ENCODE assay signal across 1 cellular context in the genomic region with DNA sequence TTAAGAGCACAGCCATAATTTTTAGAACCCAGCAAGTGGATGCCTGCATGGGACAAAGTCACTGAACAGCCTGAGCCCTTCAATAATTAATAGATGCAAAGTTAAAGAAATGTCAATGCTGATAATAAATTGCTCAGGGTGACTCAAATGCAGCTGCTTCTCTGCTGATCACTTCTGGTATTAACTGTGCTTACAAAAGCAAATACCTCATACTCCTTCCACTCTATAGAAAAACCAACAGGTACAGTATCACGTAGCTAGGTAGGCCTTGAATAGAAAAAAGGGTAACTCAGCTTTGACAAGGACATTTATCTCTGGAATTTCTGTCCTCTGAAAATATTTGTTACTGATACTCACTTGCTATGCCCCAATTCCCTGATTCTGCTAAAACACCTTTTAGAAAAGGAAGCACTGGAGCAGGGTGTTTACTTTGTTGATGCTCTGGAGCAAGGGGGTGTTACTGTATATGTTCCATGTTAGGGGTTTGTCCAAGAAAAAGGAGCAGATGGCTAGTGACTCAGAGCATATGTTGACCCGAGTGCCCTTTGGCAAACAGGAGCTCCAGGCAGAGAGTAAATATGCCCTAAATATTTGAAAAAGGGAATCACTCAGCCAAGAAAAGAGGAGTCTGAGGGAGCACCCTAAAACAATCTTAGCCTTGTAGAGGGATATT.
TF ChIP-seq lines count a peak whose summit lies in the region.

No MANE protein-coding gene starts in this region.

TF ChIP-seq in HepG2, 621 proteins besides CTCF, POLR2A, EP300 and RAD21 (continued from another document and continues in another):
- TF ChIP-seq HHEX (CRISPR knock-in tag; IDR thresholded peaks at IDR 0.05) (peak; percentile 79), FOXA3 (CRISPR knock-in tag; IDR thresholded peaks at IDR 0.05) (peak; percentile 97), NFRKB (IDR thresholded peaks at IDR 0.05) (no peak), ZNF264 (CRISPR knock-in tag; IDR thresholded peaks at IDR 0.05) (no peak), TRIM24 (CRISPR knock-in tag; IDR thresholded peaks at IDR 0.05) (no peak), XRCC5 (optimal IDR thresholded peaks at IDR 0.05; ENCODE audit: low read length) (peak; percentile 64), SAP130 (CRISPR knock-in tag; IDR thresholded peaks at IDR 0.05; ENCODE audit: low read depth) (peak; percentile 80), ZBTB7A (CRISPR knock-in tag; IDR thresholded peaks at IDR 0.05) (no peak), GZF1 (CRISPR knock-in tag; IDR thresholded peaks at IDR 0.05) (no peak), SP5 (CRISPR knock-in tag; IDR thresholded peaks at IDR 0.05; ENCODE audit: borderline replicate concordance, low read depth) (peak; percentile 69), HMG20A (CRISPR knock-in tag; IDR thresholded peaks at IDR 0.05; ENCODE audit: borderline replicate concordance) (peak; percentile 95; the same call in 1 of the 2 replicates), ZSCAN21 (CRISPR knock-in tag; IDR thresholded peaks at IDR 0.05; ENCODE audit: borderline replicate concordance) (no peak), ZNF720 (CRISPR knock-in tag; IDR thresholded peaks at IDR 0.05) (no peak), TBX3 (IDR thresholded peaks at IDR 0.05; ENCODE audit: borderline replicate concordance) (peak; percentile 53; the same call in 1 of the 2 replicates), ZNF7 (CRISPR knock-in tag; IDR thresholded peaks at IDR 0.05) (peak; percentile 85), HCFC1 (IDR thresholded peaks at IDR 0.05; ENCODE audit: low read depth, low read length) (no peak), NCOA2 (CRISPR knock-in tag; IDR thresholded peaks at IDR 0.05) (peak; percentile 35; the same call in 1 of the 2 replicates), RBM22 (optimal IDR thresholded peaks at IDR 0.05; ENCODE audit: low read length) (no peak), ISL2 (CRISPR knock-in tag; IDR thresholded peaks at IDR 0.05) (peak; percentile 52; the same call in 1 of the 2 replicates), HNRNPLL (IDR thresholded peaks at IDR 0.05; ENCODE audit: low read depth, low read length, poor library complexity, severe bottlenecking) (no peak), CREM (IDR thresholded peaks at IDR 0.05) (peak; percentile 70), CREM (CRISPR knock-in tag; IDR thresholded peaks at IDR 0.05) (no peak), PHF5A (CRISPR knock-in tag; IDR thresholded peaks at IDR 0.05; ENCODE audit: low read depth, unreplicated experiment) (peak; percentile 85), ERF (CRISPR knock-in tag; IDR thresholded peaks at IDR 0.05) (peak; percentile 62; the same call in 1 of the 2 replicates), CCAR2 (optimal IDR thresholded peaks at IDR 0.05; ENCODE audit: low read depth, low read length) (peak; percentile 48), PHF20 (CRISPR knock-in tag; IDR thresholded peaks at IDR 0.05) (no peak), NBN (conservative IDR thresholded peaks at IDR 0.05) (no peak), ZNF205 (CRISPR knock-in tag; IDR thresholded peaks at IDR 0.05) (peak; percentile 68; the same call in 1 of the 2 replicates), RARA (CRISPR knock-in tag; IDR thresholded peaks at IDR 0.05) (peak; percentile 77), MEF2D (CRISPR knock-in tag; IDR thresholded peaks at IDR 0.05) (no peak), SRY (CRISPR knock-in tag; IDR thresholded peaks at IDR 0.05) (no peak), NRL (CRISPR knock-in tag; IDR thresholded peaks at IDR 0.05; ENCODE audit: borderline replicate concordance) (no peak), TMF1 (CRISPR knock-in tag; IDR thresholded peaks at IDR 0.05; ENCODE audit: low read depth) (no peak), FIP1L1 (IDR thresholded peaks at IDR 0.05; ENCODE audit: borderline replicate concordance, insufficient read depth, low read depth, low read length) (no peak), CENPX (CRISPR knock-in tag; IDR thresholded peaks at IDR 0.05) (no peak), MXI1 (IDR thresholded peaks at IDR 0.05; ENCODE audit: borderline replicate concordance, low read depth, low read length) (peak; percentile 12; the same call in 1 of the 3 replicates), GATAD1 (CRISPR knock-in tag; IDR thresholded peaks at IDR 0.05) (peak; percentile 64; the same call in 1 of the 2 replicates), SOX13 (IDR thresholded peaks at IDR 0.05) (peak; percentile 14; the same call in 1 of the 2 replicates), SOX13 (CRISPR knock-in tag; conservative IDR thresholded peaks at IDR 0.05 in 1 of 2, IDR thresholded peaks at IDR 0.05 in 1 of 2) (peak; percentile 63 to 72; a peak in 2 of 4 replicates), NAIF1 (CRISPR knock-in tag; IDR thresholded peaks at IDR 0.05; ENCODE audit: borderline replicate concordance) (peak; percentile 58), HNF4A (CRISPR knock-in tag; IDR thresholded peaks at IDR 0.05) (no peak), ZNF552 (CRISPR knock-in tag; IDR thresholded peaks at IDR 0.05; ENCODE audit: borderline replicate concordance) (no peak), ZBTB7B (CRISPR knock-in tag; IDR thresholded peaks at IDR 0.05) (peak; percentile 69; the same call in 1 of the 2 replicates), ZNF441 (CRISPR knock-in tag; IDR thresholded peaks at IDR 0.05; ENCODE audit: borderline replicate concordance) (0 out of 2 replicates have a peak, but pooled peaks have one; percentile 21), NONO (IDR thresholded peaks at IDR 0.05) (no peak), NONO (CRISPR knock-in tag; conservative IDR thresholded peaks at IDR 0.05) (no peak)
- TF ChIP-seq, protein P1, sequence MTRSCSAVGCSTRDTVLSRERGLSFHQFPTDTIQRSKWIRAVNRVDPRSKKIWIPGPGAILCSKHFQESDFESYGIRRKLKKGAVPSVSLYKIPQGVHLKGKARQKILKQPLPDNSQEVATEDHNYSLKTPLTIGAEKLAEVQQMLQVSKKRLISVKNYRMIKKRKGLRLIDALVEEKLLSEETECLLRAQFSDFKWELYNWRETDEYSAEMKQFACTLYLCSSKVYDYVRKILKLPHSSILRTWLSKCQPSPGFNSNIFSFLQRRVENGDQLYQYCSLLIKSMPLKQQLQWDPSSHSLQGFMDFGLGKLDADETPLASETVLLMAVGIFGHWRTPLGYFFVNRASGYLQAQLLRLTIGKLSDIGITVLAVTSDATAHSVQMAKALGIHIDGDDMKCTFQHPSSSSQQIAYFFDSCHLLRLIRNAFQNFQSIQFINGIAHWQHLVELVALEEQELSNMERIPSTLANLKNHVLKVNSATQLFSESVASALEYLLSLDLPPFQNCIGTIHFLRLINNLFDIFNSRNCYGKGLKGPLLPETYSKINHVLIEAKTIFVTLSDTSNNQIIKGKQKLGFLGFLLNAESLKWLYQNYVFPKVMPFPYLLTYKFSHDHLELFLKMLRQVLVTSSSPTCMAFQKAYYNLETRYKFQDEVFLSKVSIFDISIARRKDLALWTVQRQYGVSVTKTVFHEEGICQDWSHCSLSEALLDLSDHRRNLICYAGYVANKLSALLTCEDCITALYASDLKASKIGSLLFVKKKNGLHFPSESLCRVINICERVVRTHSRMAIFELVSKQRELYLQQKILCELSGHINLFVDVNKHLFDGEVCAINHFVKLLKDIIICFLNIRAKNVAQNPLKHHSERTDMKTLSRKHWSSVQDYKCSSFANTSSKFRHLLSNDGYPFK (CRISPR knock-in tag; IDR thresholded peaks at IDR 0.05; ENCODE audit: borderline replicate concordance) = no peak
- TF ChIP-seq, protein P2, sequence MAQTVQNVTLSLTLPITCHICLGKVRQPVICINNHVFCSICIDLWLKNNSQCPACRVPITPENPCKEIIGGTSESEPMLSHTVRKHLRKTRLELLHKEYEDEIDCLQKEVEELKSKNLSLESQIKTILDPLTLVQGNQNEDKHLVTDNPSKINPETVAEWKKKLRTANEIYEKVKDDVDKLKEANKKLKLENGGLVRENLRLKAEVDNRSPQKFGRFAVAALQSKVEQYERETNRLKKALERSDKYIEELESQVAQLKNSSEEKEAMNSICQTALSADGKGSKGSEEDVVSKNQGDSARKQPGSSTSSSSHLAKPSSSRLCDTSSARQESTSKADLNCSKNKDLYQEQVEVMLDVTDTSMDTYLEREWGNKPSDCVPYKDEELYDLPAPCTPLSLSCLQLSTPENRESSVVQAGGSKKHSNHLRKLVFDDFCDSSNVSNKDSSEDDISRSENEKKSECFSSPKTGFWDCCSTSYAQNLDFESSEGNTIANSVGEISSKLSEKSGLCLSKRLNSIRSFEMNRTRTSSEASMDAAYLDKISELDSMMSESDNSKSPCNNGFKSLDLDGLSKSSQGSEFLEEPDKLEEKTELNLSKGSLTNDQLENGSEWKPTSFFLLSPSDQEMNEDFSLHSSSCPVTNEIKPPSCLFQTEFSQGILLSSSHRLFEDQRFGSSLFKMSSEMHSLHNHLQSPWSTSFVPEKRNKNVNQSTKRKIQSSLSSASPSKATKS (CRISPR knock-in tag; IDR thresholded peaks at IDR 0.05) = peak; percentile 60; the same call in 1 of the 2 replicates
- TF ChIP-seq, protein P3, sequence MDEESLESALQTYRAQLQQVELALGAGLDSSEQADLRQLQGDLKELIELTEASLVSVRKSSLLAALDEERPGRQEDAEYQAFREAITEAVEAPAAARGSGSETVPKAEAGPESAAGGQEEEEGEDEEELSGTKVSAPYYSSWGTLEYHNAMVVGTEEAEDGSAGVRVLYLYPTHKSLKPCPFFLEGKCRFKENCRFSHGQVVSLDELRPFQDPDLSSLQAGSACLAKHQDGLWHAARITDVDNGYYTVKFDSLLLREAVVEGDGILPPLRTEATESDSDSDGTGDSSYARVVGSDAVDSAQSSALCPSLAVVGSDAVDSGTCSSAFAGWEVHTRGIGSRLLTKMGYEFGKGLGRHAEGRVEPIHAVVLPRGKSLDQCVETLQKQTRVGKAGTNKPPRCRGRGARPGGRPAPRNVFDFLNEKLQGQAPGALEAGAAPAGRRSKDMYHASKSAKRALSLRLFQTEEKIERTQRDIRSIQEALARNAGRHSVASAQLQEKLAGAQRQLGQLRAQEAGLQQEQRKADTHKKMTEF (CRISPR knock-in tag; IDR thresholded peaks at IDR 0.05) = peak; percentile 72; the same call in 1 of the 2 replicates
- TF ChIP-seq, protein P4, sequence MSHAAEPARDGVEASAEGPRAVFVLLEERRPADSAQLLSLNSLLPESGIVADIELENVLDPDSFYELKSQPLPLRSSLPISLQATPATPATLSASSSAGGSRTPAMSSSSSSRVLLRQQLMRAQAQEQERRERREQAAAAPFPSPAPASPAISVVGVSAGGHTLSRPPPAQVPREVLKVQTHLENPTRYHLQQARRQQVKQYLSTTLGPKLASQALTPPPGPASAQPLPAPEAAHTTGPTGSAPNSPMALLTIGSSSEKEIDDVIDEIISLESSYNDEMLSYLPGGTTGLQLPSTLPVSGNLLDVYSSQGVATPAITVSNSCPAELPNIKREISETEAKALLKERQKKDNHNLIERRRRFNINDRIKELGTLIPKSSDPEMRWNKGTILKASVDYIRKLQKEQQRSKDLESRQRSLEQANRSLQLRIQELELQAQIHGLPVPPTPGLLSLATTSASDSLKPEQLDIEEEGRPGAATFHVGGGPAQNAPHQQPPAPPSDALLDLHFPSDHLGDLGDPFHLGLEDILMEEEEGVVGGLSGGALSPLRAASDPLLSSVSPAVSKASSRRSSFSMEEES (CRISPR knock-in tag; IDR thresholded peaks at IDR 0.05) = peak; percentile 42; the same call in 1 of the 2 replicates
- TF ChIP-seq, protein P5, sequence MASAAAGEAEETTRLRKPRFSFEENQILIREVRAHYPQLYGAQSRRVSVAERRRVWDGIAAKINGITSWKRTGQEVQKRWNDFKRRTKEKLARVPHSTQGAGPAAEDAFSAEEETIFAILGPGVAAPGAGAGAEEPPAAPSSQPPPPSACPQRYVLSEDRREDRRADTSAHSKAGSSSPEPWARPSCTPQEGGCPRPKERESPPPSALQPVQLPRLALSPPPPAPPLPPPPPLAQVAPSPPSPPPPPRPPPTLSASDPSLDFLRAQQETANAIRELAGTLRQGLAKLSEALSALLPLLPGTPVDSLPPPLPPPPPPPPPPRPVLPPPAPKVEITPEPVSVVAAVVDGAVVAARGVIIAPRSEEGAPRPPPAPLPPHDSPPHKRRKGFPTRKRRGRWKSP (CRISPR knock-in tag; IDR thresholded peaks at IDR 0.05) = no peak
- TF ChIP-seq, protein P6, sequence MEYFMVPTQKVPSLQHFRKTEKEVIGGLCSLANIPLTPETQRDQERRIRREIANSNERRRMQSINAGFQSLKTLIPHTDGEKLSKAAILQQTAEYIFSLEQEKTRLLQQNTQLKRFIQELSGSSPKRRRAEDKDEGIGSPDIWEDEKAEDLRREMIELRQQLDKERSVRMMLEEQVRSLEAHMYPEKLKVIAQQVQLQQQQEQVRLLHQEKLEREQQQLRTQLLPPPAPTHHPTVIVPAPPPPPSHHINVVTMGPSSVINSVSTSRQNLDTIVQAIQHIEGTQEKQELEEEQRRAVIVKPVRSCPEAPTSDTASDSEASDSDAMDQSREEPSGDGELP (IDR thresholded peaks at IDR 0.05; ENCODE audit: borderline replicate concordance, low read depth) = peak; percentile 94
- TF ChIP-seq, protein P7, sequence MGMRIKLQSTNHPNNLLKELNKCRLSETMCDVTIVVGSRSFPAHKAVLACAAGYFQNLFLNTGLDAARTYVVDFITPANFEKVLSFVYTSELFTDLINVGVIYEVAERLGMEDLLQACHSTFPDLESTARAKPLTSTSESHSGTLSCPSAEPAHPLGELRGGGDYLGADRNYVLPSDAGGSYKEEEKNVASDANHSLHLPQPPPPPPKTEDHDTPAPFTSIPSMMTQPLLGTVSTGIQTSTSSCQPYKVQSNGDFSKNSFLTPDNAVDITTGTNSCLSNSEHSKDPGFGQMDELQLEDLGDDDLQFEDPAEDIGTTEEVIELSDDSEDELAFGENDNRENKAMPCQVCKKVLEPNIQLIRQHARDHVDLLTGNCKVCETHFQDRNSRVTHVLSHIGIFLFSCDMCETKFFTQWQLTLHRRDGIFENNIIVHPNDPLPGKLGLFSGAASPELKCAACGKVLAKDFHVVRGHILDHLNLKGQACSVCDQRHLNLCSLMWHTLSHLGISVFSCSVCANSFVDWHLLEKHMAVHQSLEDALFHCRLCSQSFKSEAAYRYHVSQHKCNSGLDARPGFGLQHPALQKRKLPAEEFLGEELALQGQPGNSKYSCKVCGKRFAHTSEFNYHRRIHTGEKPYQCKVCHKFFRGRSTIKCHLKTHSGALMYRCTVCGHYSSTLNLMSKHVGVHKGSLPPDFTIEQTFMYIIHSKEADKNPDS (CRISPR knock-in tag; IDR thresholded peaks at IDR 0.05) = no peak
- TF ChIP-seq, protein P8, sequence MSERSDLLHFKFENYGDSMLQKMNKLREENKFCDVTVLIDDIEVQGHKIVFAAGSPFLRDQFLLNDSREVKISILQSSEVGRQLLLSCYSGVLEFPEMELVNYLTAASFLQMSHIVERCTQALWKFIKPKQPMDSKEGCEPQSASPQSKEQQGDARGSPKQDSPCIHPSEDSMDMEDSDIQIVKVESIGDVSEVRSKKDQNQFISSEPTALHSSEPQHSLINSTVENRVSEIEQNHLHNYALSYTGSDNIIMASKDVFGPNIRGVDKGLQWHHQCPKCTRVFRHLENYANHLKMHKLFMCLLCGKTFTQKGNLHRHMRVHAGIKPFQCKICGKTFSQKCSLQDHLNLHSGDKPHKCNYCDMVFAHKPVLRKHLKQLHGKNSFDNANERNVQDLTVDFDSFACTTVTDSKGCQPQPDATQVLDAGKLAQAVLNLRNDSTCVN (CRISPR knock-in tag; IDR thresholded peaks at IDR 0.05; ENCODE audit: borderline replicate concordance) = peak; percentile 79; the same call in 1 of the 2 replicates
- TF ChIP-seq, protein P9, sequence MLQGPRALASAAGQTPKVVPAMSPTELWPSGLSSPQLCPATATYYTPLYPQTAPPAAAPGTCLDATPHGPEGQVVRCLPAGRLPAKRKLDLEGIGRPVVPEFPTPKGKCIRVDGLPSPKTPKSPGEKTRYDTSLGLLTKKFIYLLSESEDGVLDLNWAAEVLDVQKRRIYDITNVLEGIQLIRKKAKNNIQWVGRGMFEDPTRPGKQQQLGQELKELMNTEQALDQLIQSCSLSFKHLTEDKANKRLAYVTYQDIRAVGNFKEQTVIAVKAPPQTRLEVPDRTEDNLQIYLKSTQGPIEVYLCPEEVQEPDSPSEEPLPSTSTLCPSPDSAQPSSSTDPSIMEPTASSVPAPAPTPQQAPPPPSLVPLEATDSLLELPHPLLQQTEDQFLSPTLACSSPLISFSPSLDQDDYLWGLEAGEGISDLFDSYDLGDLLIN (CRISPR knock-in tag; IDR thresholded peaks at IDR 0.05; ENCODE audit: borderline replicate concordance) = no peak
